8 cellular contexts compared by ENCODE assay signal in the genomic region with DNA sequence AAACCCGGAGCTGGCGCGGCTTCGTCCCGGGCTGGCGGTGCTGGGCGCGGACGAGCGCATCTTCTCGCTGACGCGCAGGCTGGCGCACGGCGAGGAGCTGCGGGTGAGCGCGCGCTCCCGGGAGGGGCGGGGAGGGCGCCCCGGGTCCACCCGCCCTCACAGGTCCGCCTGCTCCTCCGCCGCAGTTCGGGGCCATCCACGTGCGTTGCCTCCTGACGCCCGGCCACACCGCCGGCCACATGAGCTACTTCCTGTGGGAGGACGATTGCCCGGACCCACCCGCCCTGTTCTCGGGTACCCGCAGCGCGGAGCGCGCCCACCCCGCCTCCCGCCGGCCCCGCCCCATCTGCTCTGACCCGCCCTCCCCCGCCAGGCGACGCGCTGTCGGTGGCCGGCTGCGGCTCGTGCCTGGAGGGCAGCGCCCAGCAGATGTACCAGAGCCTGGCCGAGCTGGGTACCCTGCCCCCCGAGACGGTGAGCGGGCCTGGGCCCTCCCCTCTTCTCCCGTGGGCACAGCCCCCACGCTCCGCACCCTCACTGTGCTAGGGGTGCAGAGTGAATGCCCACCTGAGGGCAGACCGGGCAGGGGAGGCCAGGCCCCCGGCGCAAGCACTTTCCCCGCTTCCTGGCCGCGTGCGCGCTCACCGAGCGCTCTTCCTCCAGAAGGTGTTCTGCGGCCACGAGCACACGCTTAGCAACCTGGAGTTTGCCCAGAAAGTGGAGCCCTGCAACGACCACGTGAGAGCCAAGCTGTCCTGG. TPM values are rescaled to one million over a fixed set of nuclear protein-coding genes. Genes with fewer than 3 reads are reported as not detected.
DNase-seq lines count a peak whose midpoint lies in the region; ATAC-seq and TF ChIP-seq lines count a peak whose summit lies in the region.

No MANE protein-coding gene starts in this region.

- TF ChIP-seq CTCF in mucosa of descending colon (IDR thresholded peaks at IDR 0.05) = no peak
- no peak for TF ChIP-seq CTCF in suprapubic skin (IDR thresholded peaks at IDR 0.05)

- no CpG with 5 or more reads among the region's 80 CpGs for WGBS in suprapubic skin

- H3K4me1 ChIP-seq in mucosa of descending colon (ENCODE audit: low read depth) (peaks cover 22% of the 10 kb centered on the region), suprapubic skin (peaks cover 32% of the 10 kb centered on the region)

- no peak for TF ChIP-seq EP300 in suprapubic skin (IDR thresholded peaks at IDR 0.05)

- H3K36me3 ChIP-seq in mucosa of descending colon (ENCODE audit: low read depth) (peaks cover 3% of the 10 kb centered on the region), suprapubic skin (peaks cover 24% of the 10 kb centered on the region)

- TF ChIP-seq POLR2A in suprapubic skin (IDR thresholded peaks at IDR 0.05) = no peak

- intact Hi-C loops in mucosa of descending colon (cut with DNase I, micrococcal nuclease) = no loop called here

- peak; percentile 78 for DNase-seq in COLO829 (ENCODE audit: low spot score)
- peak; percentile 33 for DNase-seq in NCI-H510A treated with DMSO at 0.1 percent for 48 hours (lab: John Stamatoyannopoulos, UW)
- DNase-seq in activated CD8-positive, alpha-beta memory T cell treated with anti-CD3 and anti-CD28 coated beads for 48 hours (ENCODE audit: low read depth in 2 of 3, low spot score in 2 of 3) = peak in 2 of 3 experiments; percentile 46 to 55
- DNase-seq in epidermal melanocyte (ENCODE audit: insufficient read length, low spot score) = peak; percentile 85
- peak; percentile 71 to 88 (median 81) for DNase-seq in mucosa of descending colon
- DNase-seq in suprapubic skin (ENCODE audit: low spot score in 2 of 2) = no peak

- H3K27me3 ChIP-seq in suprapubic skin = peaks cover 34% of the 10 kb centered on the region

- ATAC-seq in GM21737 (IDR thresholded peaks at IDR 0.05; ENCODE audit: unreplicated experiment) = peak; percentile 31
- ATAC-seq in mucosa of descending colon = peak; percentile 68
- no peak for ATAC-seq in GM18909 (IDR thresholded peaks at IDR 0.05; ENCODE audit: poor library complexity, unreplicated experiment)

- no peak overlapping the region for H3K27ac ChIP-seq in suprapubic skin

- H3K4me3 ChIP-seq in mucosa of descending colon = no peak overlapping the region
- H3K4me3 ChIP-seq in suprapubic skin = peak overlapping the region; percentile 52

- H3K9me3 ChIP-seq in mucosa of descending colon (no peaks in the 10 kb centered on the region), suprapubic skin (no peaks in the 10 kb centered on the region)

RNA-seq across cellular contexts. Expression of gene HAGHL, which starts 1.4 kb away (rescaled TPM):
- total RNA-seq in mucosa of descending colon (1 to 10 TPM; 1.9 to 6.6 (median 3.5) TPM), suprapubic skin (1 to 10 TPM; 3.2 to 7.1 (median 4.8) TPM)

RNA-seq across cellular contexts. Expression of gene CCDC78, which starts 2.1 kb away (rescaled TPM):
- total RNA-seq in mucosa of descending colon = under 1 TPM; 0.47 to 0.96 (median 0.80) TPM
- 1 to 10 TPM in 1 of 4 donors, under 1 TPM in 2, not detected in 1; 0.64 to 2.4 (median 0.83) TPM for total RNA-seq in suprapubic skin

RNA-seq across cellular contexts. Expression of gene ANTKMT, which starts 7.4 kb away (rescaled TPM):
- total RNA-seq in mucosa of descending colon (10 to 100 TPM; 36.2 to 39.9 (median 39.8) TPM), suprapubic skin (10 to 100 TPM; 13.0 to 29.4 (median 23.8) TPM)

RNA-seq across cellular contexts. Expression of gene CIAO3, which starts 12.5 kb away (rescaled TPM):
- 10 to 100 TPM; 37.7 to 48.7 (median 47.6) TPM for total RNA-seq in mucosa of descending colon
- total RNA-seq in suprapubic skin = 100 to 1,000 TPM in 1 of 4 donors, 10 to 100 TPM in 3; 35.2 to 110 (median 52.0) TPM

RNA-seq across cellular contexts. Expression of gene METRN, which starts 13.4 kb away (rescaled TPM):
- total RNA-seq in mucosa of descending colon (10 to 100 TPM; 15.8 to 34.5 (median 22.0) TPM), suprapubic skin (10 to 100 TPM; 10.0 to 30.9 (median 15.8) TPM)

Comparison
In these comparisons a context has a peak if more than half of its experiments do, and no peak if none do; other contexts are left out.
1. DNase-seq: peak in COLO829 (single experiment), NCI-H510A treated with DMSO at 0.1 percent for 48 hours (single experiment), activated CD8-positive, alpha-beta memory T cell treated with anti-CD3 and anti-CD28 coated beads for 48 hours (2 of 3), epidermal melanocyte (single experiment) and mucosa of descending colon (3 of 3); none in suprapubic skin (0 of 2).